Comparison of ENCODE assay signal across 17 cellular contexts in genomic region chr15:51624022-51624421, GRCh38. TPM values are rescaled to one million over a fixed set of nuclear protein-coding genes. Genes with fewer than 3 reads are reported as not detected.
DNase-seq lines count a peak whose midpoint lies in the region; ATAC-seq and TF ChIP-seq lines count a peak whose summit lies in the region.
"Had no signal": no experiment of that assay in that cellular context is flagged by ENCODE, and none has a peak within 500 bp of the region (broad histone marks: within the 10 kb centered on the region; RNA-seq: fewer than 3 reads in every experiment).

No MANE protein-coding gene starts in this region.

- no peak for ATAC-seq in HG02571 (IDR thresholded peaks at IDR 0.05; ENCODE audit: unreplicated experiment)
- ATAC-seq: right cardiac atrium had no signal

- POLR2A ChIA-PET in Caco-2 (lab: Charles Lee), result no interaction called here

- peaks cover 7% of the 10 kb centered on the region for H3K4me1 Mint-ChIP-seq in Caco-2 (ENCODE audit: low read depth, unreplicated experiment)

- H3K27me3 ChIP-seq in Caco-2 (replicated peaks; ENCODE audit: control insufficient read depth, insufficient read depth, low read length), result no peaks in the 10 kb centered on the region
- H3K27me3 ChIP-seq in HUES6 (ENCODE audit: control insufficient read depth, insufficient read depth, low read length), result peaks cover 9% of the 10 kb centered on the region
- H3K27me3 ChIP-seq in colonic mucosa, result no peaks in the 10 kb centered on the region
- H3K27me3 ChIP-seq in neutrophil, result no peaks in the 10 kb centered on the region
- no peaks in the 10 kb centered on the region for H3K27me3 ChIP-seq in stomach

- H3K4me3 Mint-ChIP-seq in Caco-2 (ENCODE audit: unreplicated experiment), result peak overlapping the region; percentile 95

- H3K27me3 Mint-ChIP-seq in Caco-2 (ENCODE audit: insufficient read depth, unreplicated experiment), result peaks cover 2% of the 10 kb centered on the region

- H3K9ac ChIP-seq in HUES6 (ENCODE audit: low read length) (no peak overlapping the region), colonic mucosa (ENCODE audit: low read depth in 2 of 2, low read length in 2 of 2) (no peak overlapping the region)

- WGBS in stomach, 5 donors, result 60 to 77% (median 65%) methylated on average over 4 of the region's 4 CpGs

- TF ChIP-seq CTCF in Caco-2 (IDR thresholded peaks at IDR 0.05; ENCODE audit: insufficient read depth in 1 of 2, low read depth in 1 of 2, low read length in 1 of 2, severe bottlenecking in 1 of 2, unreplicated experiment in 1 of 2) (no peak), colonic mucosa (IDR thresholded peaks at IDR 0.05) (no peak), neutrophil (IDR thresholded peaks at IDR 0.05) (no peak), stomach (IDR thresholded peaks at IDR 0.05) (no peak)

- H3K27ac ChIP-seq in HUES6 (ENCODE audit: low read depth, low read length) (no peak overlapping the region), colonic mucosa (peak overlapping the region; percentile 85), neutrophil (peak overlapping the region; percentile 93), stomach (peak overlapping the region in 1 of 5 donors; percentile 88)

- H3K36me3 Mint-ChIP-seq in Caco-2 (ENCODE audit: insufficient read depth, unreplicated experiment), result peaks cover 12% of the 10 kb centered on the region

- no peaks in the 10 kb centered on the region for H3K36me3 ChIP-seq in Caco-2 (ENCODE audit: control insufficient read depth, insufficient read depth, low read length)
- no peaks in the 10 kb centered on the region for H3K36me3 ChIP-seq in HUES6 (ENCODE audit: control insufficient read depth, insufficient read depth, low read length)
- no peaks in the 10 kb centered on the region for H3K36me3 ChIP-seq in colonic mucosa
- H3K36me3 ChIP-seq in neutrophil, result no peaks in the 10 kb centered on the region
- H3K36me3 ChIP-seq in stomach, result no peaks in the 10 kb centered on the region
- H3K36me3 ChIP-seq: left ventricle myocardium inferior had no signal

- no peaks in the 10 kb centered on the region for H3K9me3 Mint-ChIP-seq in Caco-2 (ENCODE audit: unreplicated experiment)
- H3K9me3 Mint-ChIP-seq: endodermal cell had no signal

- BruUV-seq in Caco-2 (replicated peaks; lab: Mats Ljungman, UMichigan), result no TSS peak

- H3K4me3 ChIP-seq in Caco-2 (ENCODE audit: low read depth, low read length), result no peak overlapping the region
- H3K4me3 ChIP-seq in HUES6 (ENCODE audit: low read depth, low read length), result peak overlapping the region; percentile 89; the same call in 1 of the 2 replicates
- no peak overlapping the region for H3K4me3 ChIP-seq in colonic mucosa
- no peak overlapping the region for H3K4me3 ChIP-seq in neutrophil (ENCODE audit: low read depth in 1 of 2, low read length in 1 of 2)
- H3K4me3 ChIP-seq in stomach, result no peak overlapping the region

- H3K4me1 ChIP-seq in Caco-2 (peaks cover 6% of the 10 kb centered on the region; the same call in 1 of the 2 replicates), HUES6 (ENCODE audit: control insufficient read depth, insufficient read depth, low read length) (peaks cover 12% of the 10 kb centered on the region), colonic mucosa (no peaks in the 10 kb centered on the region), neutrophil (ENCODE audit: control insufficient read depth in 1 of 2, insufficient read depth in 1 of 2, low read depth in 1 of 2, low read length in 1 of 2) (peaks cover 46 to 48% of the 10 kb centered on the region in 2 experiments), stomach (peaks cover 19 to 39% (median 29%) of the 10 kb centered on the region in 4 donors)

- no peak for DNase-seq in Caco-2
- no peak for DNase-seq in colonic mucosa
- DNase-seq in stomach, result no peak
- no peak for DNase-seq in NCI-H748 treated with DMSO at 0.1 percent for 48 hours (lab: John Stamatoyannopoulos, UW)
- DNase-seq: activated T-cell treated with anti-CD3 and anti-CD28 coated beads for 4 hours; central memory CD4-positive, alpha-beta T cell; endodermal cell; left ventricle myocardium inferior; NCI-H2107; right cardiac atrium; stimulated activated CD4-positive, alpha-beta T cell treated with anti-CD3 and anti-CD28 coated beads, Interleukin-2, amount 100 ng/mL, for 24 hours had no signal

- H3K9me3 ChIP-seq in Caco-2 (no peaks in the 10 kb centered on the region), HUES6 (ENCODE audit: control insufficient read depth, insufficient read depth, low read depth, low read length) (no peaks in the 10 kb centered on the region), colonic mucosa (no peaks in the 10 kb centered on the region), neutrophil (no peaks in the 10 kb centered on the region), stomach (no peaks in the 10 kb centered on the region)
- H3K9me3 ChIP-seq: left ventricle myocardium inferior had no signal

- TF ChIP-seq POLR2A in stomach (IDR thresholded peaks at IDR 0.05), result no peak

- H3K27ac Mint-ChIP-seq in Caco-2 (ENCODE audit: unreplicated experiment), result no peak overlapping the region
- H3K27ac Mint-ChIP-seq: endodermal cell had no signal

- CTCF ChIA-PET in Caco-2 (lab: Charles Lee), result no interaction called here

- no peak for TF ChIP-seq EP300 in stomach (IDR thresholded peaks at IDR 0.05)

- intact Hi-C loops in Caco-2 (cut with micrococcal nuclease; ENCODE audit: unreplicated experiment), result no loop called here
- intact Hi-C loops in colonic mucosa (cut with DNase I), result no loop called here
- intact Hi-C loops in stomach (cut with DNase I; ENCODE audit: low total_unique reads), result no loop called here

RNA-seq across cellular contexts. Expression of gene DMXL2, which starts 1.5 kb away (rescaled TPM):
- total RNA-seq in Caco-2 (2022) (7.5 TPM in 2 replicates), colonic mucosa (10 to 100 TPM; 21.7 to 33.4 TPM), stomach (10 to 100 TPM; 21.0 to 78.4 (median 42.5) TPM)
- polyA plus RNA-seq in stomach, result 10 to 100 TPM in 1 of 3 donors, 1 to 10 TPM in 2; 4.9 to 14.6 (median 6.0) TPM

RNA-seq across cellular contexts. Expression of gene SCG3, which starts 57.3 kb away (rescaled TPM):
- total RNA-seq in Caco-2 (2022) (not detected in 2 replicates), colonic mucosa (1 to 10 TPM in 1 of 2 donors, under 1 TPM in 1; 0.72 to 2.0 TPM), stomach (1 to 10 TPM in 1 of 5 donors, under 1 TPM in 1, not detected in 3; 0.43 to 2.4 TPM)
- under 1 TPM; 0.31 to 0.93 (median 0.88) TPM for polyA plus RNA-seq in stomach
- total RNA-seq: fibroblast of villous mesenchyme, HT1080, left ventricle myocardium inferior, myocyte had no signal
